Comparison of ENCODE assay signal across 1 cellular context in the genomic region with DNA sequence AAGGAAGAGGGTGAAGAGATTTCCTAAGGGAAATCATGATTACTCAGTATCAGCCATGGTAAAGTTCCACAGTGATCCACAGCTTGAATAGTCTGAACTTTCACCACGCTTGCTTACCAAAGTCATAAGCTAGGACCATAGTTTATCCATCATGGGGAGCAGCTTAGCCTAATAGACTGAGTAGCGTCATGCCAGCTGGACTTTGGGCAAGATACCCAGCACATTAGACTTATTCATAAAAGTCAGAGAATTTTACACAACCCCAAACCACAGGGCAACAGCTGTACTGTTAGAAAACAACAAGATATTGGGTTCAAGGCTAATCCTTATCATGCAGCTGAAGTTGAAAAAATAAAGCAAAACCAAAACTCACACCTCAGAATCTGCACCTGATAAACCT.
TF ChIP-seq lines count a peak whose summit lies in the region.

No MANE protein-coding gene starts in this region.

TF ChIP-seq in HepG2, 621 proteins besides CTCF, POLR2A, EP300 and RAD21 (continued from another document):
- TF ChIP-seq, protein P1, sequence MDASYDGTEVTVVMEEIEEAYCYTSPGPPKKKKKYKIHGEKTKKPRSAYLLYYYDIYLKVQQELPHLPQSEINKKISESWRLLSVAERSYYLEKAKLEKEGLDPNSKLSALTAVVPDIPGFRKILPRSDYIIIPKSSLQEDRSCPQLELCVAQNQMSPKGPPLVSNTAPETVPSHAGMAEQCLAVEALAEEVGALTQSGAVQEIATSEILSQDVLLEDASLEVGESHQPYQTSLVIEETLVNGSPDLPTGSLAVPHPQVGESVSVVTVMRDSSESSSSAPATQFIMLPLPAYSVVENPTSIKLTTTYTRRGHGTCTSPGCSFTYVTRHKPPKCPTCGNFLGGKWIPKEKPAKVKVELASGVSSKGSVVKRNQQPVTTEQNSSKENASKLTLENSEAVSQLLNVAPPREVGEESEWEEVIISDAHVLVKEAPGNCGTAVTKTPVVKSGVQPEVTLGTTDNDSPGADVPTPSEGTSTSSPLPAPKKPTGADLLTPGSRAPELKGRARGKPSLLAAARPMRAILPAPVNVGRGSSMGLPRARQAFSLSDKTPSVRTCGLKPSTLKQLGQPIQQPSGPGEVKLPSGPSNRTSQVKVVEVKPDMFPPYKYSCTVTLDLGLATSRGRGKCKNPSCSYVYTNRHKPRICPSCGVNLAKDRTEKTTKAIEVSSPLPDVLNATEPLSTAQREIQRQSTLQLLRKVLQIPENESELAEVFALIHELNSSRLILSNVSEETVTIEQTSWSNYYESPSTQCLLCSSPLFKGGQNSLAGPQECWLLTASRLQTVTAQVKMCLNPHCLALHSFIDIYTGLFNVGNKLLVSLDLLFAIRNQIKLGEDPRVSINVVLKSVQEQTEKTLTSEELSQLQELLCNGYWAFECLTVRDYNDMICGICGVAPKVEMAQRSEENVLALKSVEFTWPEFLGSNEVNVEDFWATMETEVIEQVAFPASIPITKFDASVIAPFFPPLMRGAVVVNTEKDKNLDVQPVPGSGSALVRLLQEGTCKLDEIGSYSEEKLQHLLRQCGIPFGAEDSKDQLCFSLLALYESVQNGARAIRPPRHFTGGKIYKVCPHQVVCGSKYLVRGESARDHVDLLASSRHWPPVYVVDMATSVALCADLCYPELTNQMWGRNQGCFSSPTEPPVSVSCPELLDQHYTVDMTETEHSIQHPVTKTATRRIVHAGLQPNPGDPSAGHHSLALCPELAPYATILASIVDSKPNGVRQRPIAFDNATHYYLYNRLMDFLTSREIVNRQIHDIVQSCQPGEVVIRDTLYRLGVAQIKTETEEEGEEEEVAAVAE (CRISPR knock-in tag; IDR thresholded peaks at IDR 0.05; ENCODE audit: borderline replicate concordance), result no peak
- TF ChIP-seq ZNF230 (CRISPR knock-in tag; IDR thresholded peaks at IDR 0.05), result no peak
